Comparison of ENCODE assay signal across 9 cellular contexts in the genomic region with DNA sequence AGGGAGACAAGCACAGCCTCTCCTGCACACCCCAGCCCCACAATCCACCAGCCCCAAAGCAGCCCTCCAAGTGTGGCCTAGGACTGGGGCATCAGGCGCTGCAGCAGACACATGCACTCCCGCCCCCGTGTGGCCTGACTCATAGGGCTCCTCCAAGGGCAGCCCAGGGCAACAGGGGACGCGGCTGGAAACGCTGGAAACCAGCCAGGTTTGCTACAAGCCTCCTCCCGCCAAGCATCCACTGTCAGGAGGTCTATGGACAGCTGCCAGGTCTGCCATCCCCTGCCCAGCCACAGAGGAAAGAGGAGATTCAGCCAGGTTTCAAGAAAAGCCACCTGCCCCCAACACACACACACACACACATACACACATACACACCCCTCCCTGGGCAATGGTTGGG. TPM values are rescaled to one million over a fixed set of nuclear protein-coding genes. Genes with fewer than 3 reads are reported as not detected.
DNase-seq lines count a peak whose midpoint lies in the region; ATAC-seq and TF ChIP-seq lines count a peak whose summit lies in the region.
"Had no signal": no experiment of that assay in that cellular context is flagged by ENCODE, and none has a peak within 500 bp of the region (broad histone marks: within the 10 kb centered on the region; RNA-seq: fewer than 3 reads in every experiment).

No MANE protein-coding gene starts in this region.

- no peak for ATAC-seq in stimulated activated memory B cell treated with anti-CD40 and anti-IgM and Interleukin-4, amounts not matched to agents 10 μg/mL and 1 μg/mL and 100 μg/mL, for 72 hours
- ATAC-seq in GM21526 (IDR thresholded peaks at IDR 0.05; ENCODE audit: low FRiP score, unreplicated experiment), result no peak

- DNase-seq in NCI-H1436 (lab: John Stamatoyannopoulos, UW), result peak; percentile 73
- DNase-seq in NCI-H1436 treated with DMSO at 0.1 percent for 48 hours (lab: John Stamatoyannopoulos, UW), result no peak
- DNase-seq in NCI-H1417 (lab: John Stamatoyannopoulos, UW), result peak; percentile 38 to 91 (median 74)
- DNase-seq in WERI-Rb-1, result peak; percentile 78
- DNase-seq in iris pigment epithelial cell (ENCODE audit: low read depth), result peak; percentile 39
- DNase-seq in CD8-positive, alpha-beta memory T cell, result no peak

- no peaks in the 10 kb centered on the region for H3K27me3 ChIP-seq in WERI-Rb-1 (ENCODE audit: insufficient read depth, low read depth, severe bottlenecking)
- H3K27me3 ChIP-seq in CD8-positive, alpha-beta memory T cell (ENCODE audit: insufficient read depth, low read length, poor library complexity, severe bottlenecking), result peaks cover 59% of the 10 kb centered on the region

- H3K4me3 Mint-ChIP-seq in CD8-positive, alpha-beta memory T cell, result no peak overlapping the region
- no peak overlapping the region for H3K4me3 Mint-ChIP-seq in stimulated activated memory B cell treated with anti-CD40 and anti-IgM and Interleukin-4, amounts not matched to agents 10 μg/mL and 1 μg/mL and 100 μg/mL, for 72 hours

- H3K27ac ChIP-seq in WERI-Rb-1, result no peak overlapping the region
- no peak overlapping the region for H3K27ac ChIP-seq in CD8-positive, alpha-beta memory T cell (ENCODE audit: low read depth, low read length)
- H3K27ac ChIP-seq: thoracic aorta had no signal

- CTCF ChIA-PET in CD8-positive, alpha-beta memory T cell (lab: Charles Lee), result interaction anchor here (1.2 to 1.5 kb wide), 2 partner anchors 20 to 22 kb away, joined by 4 to 5 read pairs; no protein-coding TSS in a partner anchor

- no peaks in the 10 kb centered on the region for H3K9me3 ChIP-seq in WERI-Rb-1 (ENCODE audit: severe bottlenecking)
- H3K9me3 ChIP-seq in CD8-positive, alpha-beta memory T cell (ENCODE audit: low read length), result no peaks in the 10 kb centered on the region
- H3K9me3 ChIP-seq: thoracic aorta had no signal

- peaks cover 6% of the 10 kb centered on the region for H3K4me1 ChIP-seq in CD8-positive, alpha-beta memory T cell (ENCODE audit: insufficient read depth, low read length)

- peaks cover 7 to 10% (median 8%) of the 10 kb centered on the region in 3 donors for H3K4me1 Mint-ChIP-seq in CD8-positive, alpha-beta memory T cell
- H3K4me1 Mint-ChIP-seq in stimulated activated memory B cell treated with anti-CD40 and anti-IgM and Interleukin-4, amounts not matched to agents 10 μg/mL and 1 μg/mL and 100 μg/mL, for 72 hours, result peaks cover 23% of the 10 kb centered on the region

- no peaks in the 10 kb centered on the region for H3K36me3 Mint-ChIP-seq in CD8-positive, alpha-beta memory T cell
- no peaks in the 10 kb centered on the region for H3K36me3 Mint-ChIP-seq in stimulated activated memory B cell treated with anti-CD40 and anti-IgM and Interleukin-4, amounts not matched to agents 10 μg/mL and 1 μg/mL and 100 μg/mL, for 72 hours

- no peak overlapping the region for H3K27ac Mint-ChIP-seq in CD8-positive, alpha-beta memory T cell
- H3K27ac Mint-ChIP-seq in stimulated activated memory B cell treated with anti-CD40 and anti-IgM and Interleukin-4, amounts not matched to agents 10 μg/mL and 1 μg/mL and 100 μg/mL, for 72 hours, result no peak overlapping the region

- no peak overlapping the region for H3K4me3 ChIP-seq in WERI-Rb-1 (ENCODE audit: low read depth, low read length)
- H3K4me3 ChIP-seq in CD8-positive, alpha-beta memory T cell (ENCODE audit: low read length), result no peak overlapping the region
- H3K4me3 ChIP-seq: thoracic aorta had no signal

- H3K27me3 Mint-ChIP-seq in CD8-positive, alpha-beta memory T cell, result peaks cover 68 to 81% of the 10 kb centered on the region in 2 donors
- peaks cover 92% of the 10 kb centered on the region for H3K27me3 Mint-ChIP-seq in stimulated activated memory B cell treated with anti-CD40 and anti-IgM and Interleukin-4, amounts not matched to agents 10 μg/mL and 1 μg/mL and 100 μg/mL, for 72 hours

- POLR2A ChIA-PET in CD8-positive, alpha-beta memory T cell (lab: Charles Lee), result no interaction called here

- no peaks in the 10 kb centered on the region for H3K9me3 Mint-ChIP-seq in CD8-positive, alpha-beta memory T cell
- H3K9me3 Mint-ChIP-seq in stimulated activated memory B cell treated with anti-CD40 and anti-IgM and Interleukin-4, amounts not matched to agents 10 μg/mL and 1 μg/mL and 100 μg/mL, for 72 hours, result no peaks in the 10 kb centered on the region

- peak; percentile 59 for TF ChIP-seq CTCF in WERI-Rb-1 (IDR thresholded peaks at IDR 0.05; ENCODE audit: low read depth, low read length)

- no peaks in the 10 kb centered on the region for H3K36me3 ChIP-seq in WERI-Rb-1
- no peaks in the 10 kb centered on the region for H3K36me3 ChIP-seq in CD8-positive, alpha-beta memory T cell (ENCODE audit: insufficient read depth, low read length)
- H3K36me3 ChIP-seq: thoracic aorta had no signal

RNA-seq across cellular contexts. Expression of a gene that starts 25.8 kb away (rescaled TPM):
- total RNA-seq in CD8-positive, alpha-beta memory T cell, result under 1 TPM; 0.04 to 0.50 TPM
- polyA plus RNA-seq in CD8-positive, alpha-beta memory T cell, result not detected
- total RNA-seq: thoracic aorta had no signal

Comparison
In these comparisons a context has a peak if more than half of its experiments do, and no peak if none do; other contexts are left out.
1. DNase-seq: peak in NCI-H1436 (single experiment), NCI-H1417 (3 of 3), WERI-Rb-1 (single experiment) and iris pigment epithelial cell (single experiment); none in NCI-H1436 treated with DMSO at 0.1 percent for 48 hours (single experiment) and CD8-positive, alpha-beta memory T cell (0 of 5).